In genomic region chr13:111480503-111480902, GRCh38 we compare ENCODE assay signal across 12 cellular contexts.
DNase-seq lines count a peak whose midpoint lies in the region; ATAC-seq and TF ChIP-seq lines count a peak whose summit lies in the region.
"Had no signal": no experiment of that assay in that cellular context is flagged by ENCODE, and none has a peak within 500 bp of the region (broad histone marks: within the 10 kb centered on the region; RNA-seq: fewer than 3 reads in every experiment).

No MANE protein-coding gene starts in this region.

- H3K36me3 ChIP-seq in osteoblast (ENCODE audit: insufficient read depth, low read length) = no peaks in the 10 kb centered on the region

- no peaks in the 10 kb centered on the region for H3K9me3 Mint-ChIP-seq in type B pancreatic cell
- H3K9me3 Mint-ChIP-seq: CD4-positive, alpha-beta T cell had no signal

- TF ChIP-seq CTCF in osteoblast (IDR thresholded peaks at IDR 0.05; ENCODE audit: extremely low read depth, low read depth, low read length) = no peak
- no peak for TF ChIP-seq CTCF in type B pancreatic cell (conservative IDR thresholded peaks at IDR 0.05)

- H3K4me1 ChIP-seq in osteoblast (ENCODE audit: insufficient read depth, low read length) = no peaks in the 10 kb centered on the region

- H3K27ac Mint-ChIP-seq in type B pancreatic cell = no peak overlapping the region
- H3K27ac Mint-ChIP-seq: B cell; CD4-positive, alpha-beta T cell had no signal

- no peaks in the 10 kb centered on the region for H3K27me3 ChIP-seq in osteoblast (ENCODE audit: insufficient read depth, low read length)

- no peaks in the 10 kb centered on the region for H3K79me2 ChIP-seq in osteoblast (ENCODE audit: insufficient read depth, low read length)

- DNase-seq in activated CD8-positive, alpha-beta memory T cell treated with anti-CD3 and anti-CD28 coated beads for 24 hours = peak; percentile 17
- DNase-seq in activated CD8-positive, alpha-beta memory T cell treated with anti-CD3 and anti-CD28 coated beads, Interleukin-2, amount 50 U/mL, for 48 hours = no peak
- DNase-seq in osteoblast (ENCODE audit: insufficient read length, low spot score, missing footprints) (peak; percentile 31), type B pancreatic cell (ENCODE audit: extremely low spot score, unreplicated experiment) (peak; percentile 47), KG1 (lab: John Stamatoyannopoulos, UW) (no peak)
- DNase-seq: C1 segment of cervical spinal cord; CD4-positive, alpha-beta T cell; GOT3; H9 had no signal

- H3K4me3 ChIP-seq in osteoblast (ENCODE audit: insufficient read depth, low read length) = no peak overlapping the region

- H3K4me3 Mint-ChIP-seq in type B pancreatic cell = no peak overlapping the region
- H3K4me3 Mint-ChIP-seq: B cell; CD4-positive, alpha-beta T cell; H9 had no signal

- H3K9me3 ChIP-seq in osteoblast (ENCODE audit: low read depth, low read length) = no peaks in the 10 kb centered on the region

- no peak overlapping the region for H2AFZ ChIP-seq in osteoblast (ENCODE audit: low read length)

- H3K4me2 ChIP-seq in osteoblast (ENCODE audit: insufficient read depth, low read length) = no peak overlapping the region

- no peak overlapping the region for H3K27ac ChIP-seq in osteoblast (ENCODE audit: low read depth, low read length)

- H4K20me1 ChIP-seq in osteoblast (ENCODE audit: insufficient read depth, low read length) = no peaks in the 10 kb centered on the region

- ATAC-seq in HG02678 (IDR thresholded peaks at IDR 0.05; ENCODE audit: unreplicated experiment) = no peak
- no peak for ATAC-seq in GM19324 (IDR thresholded peaks at IDR 0.05; ENCODE audit: low FRiP score, unreplicated experiment)

- no peaks in the 10 kb centered on the region for H3K4me1 Mint-ChIP-seq in type B pancreatic cell (ENCODE audit: unreplicated experiment)
- H3K4me1 Mint-ChIP-seq: B cell had no signal

- H3K27me3 Mint-ChIP-seq in type B pancreatic cell = peaks cover 22% of the 10 kb centered on the region
- H3K27me3 Mint-ChIP-seq: B cell had no signal

- no peaks in the 10 kb centered on the region for H3K36me3 Mint-ChIP-seq in type B pancreatic cell

Comparison
In these comparisons a context has a peak if more than half of its experiments do, and no peak if none do; other contexts are left out.
1. DNase-seq: peak in activated CD8-positive, alpha-beta memory T cell treated with anti-CD3 and anti-CD28 coated beads for 24 hours (single experiment), osteoblast (single experiment) and type B pancreatic cell (single experiment); none in activated CD8-positive, alpha-beta memory T cell treated with anti-CD3 and anti-CD28 coated beads, Interleukin-2, amount 50 U/mL, for 48 hours (single experiment) and KG1 (single experiment).